1 cellular context compared by ENCODE assay signal in genomic region chr15:42158941-42159340, GRCh38.
TF ChIP-seq lines count a peak whose summit lies in the region.

No MANE protein-coding gene starts in this region.

TF ChIP-seq in SK-N-SH, 30 proteins besides CTCF, POLR2A, EP300 and RAD21 (continued from another document):
- no peak for TF ChIP-seq GABPA (IDR thresholded peaks at IDR 0.05; ENCODE audit: low read depth)
- TF ChIP-seq FOSL2 (IDR thresholded peaks at IDR 0.05; ENCODE audit: borderline replicate concordance, low read depth): no peak
- TF ChIP-seq FOXJ3 (CRISPR knock-in tag; IDR thresholded peaks at IDR 0.05): no peak
- TF ChIP-seq TEAD4 (IDR thresholded peaks at IDR 0.05; ENCODE audit: borderline replicate concordance, insufficient read depth): no peak
- TF ChIP-seq RXRA (IDR thresholded peaks at IDR 0.05; ENCODE audit: borderline replicate concordance, low read depth): no peak
- no peak for TF ChIP-seq TCF12 (IDR thresholded peaks at IDR 0.05)
- no peak for TF ChIP-seq YY1 (IDR thresholded peaks at IDR 0.05; ENCODE audit: low read depth)
- TF ChIP-seq REST (IDR thresholded peaks at IDR 0.05; ENCODE audit: low read depth, low read length): no peak
- TF ChIP-seq MAX (IDR thresholded peaks at IDR 0.05; ENCODE audit: low read depth): no peak
- no peak for TF ChIP-seq RFX5 (IDR thresholded peaks at IDR 0.05; ENCODE audit: low read length)
- TF ChIP-seq SIN3A (IDR thresholded peaks at IDR 0.05; ENCODE audit: borderline replicate concordance, low read depth, low read length): no peak
- TF ChIP-seq MXI1 (IDR thresholded peaks at IDR 0.05; ENCODE audit: low read depth, low read length): no peak
- no peak for TF ChIP-seq ZBTB33 (IDR thresholded peaks at IDR 0.05; ENCODE audit: borderline replicate concordance, low read depth)
- no peak for TF ChIP-seq USF2 (IDR thresholded peaks at IDR 0.05; ENCODE audit: borderline replicate concordance, low read depth, low read length)
